In genomic region chr3:5358911-5359310, GRCh38 we compare ENCODE assay signal across 8 cellular contexts.
"Had no signal": no experiment of that assay in that cellular context is flagged by ENCODE, and none has a peak within 500 bp of the region (broad histone marks: within the 10 kb centered on the region; RNA-seq: fewer than 3 reads in every experiment).

No MANE protein-coding gene starts in this region.

- ATAC-seq: GM12878 had no signal

- DNase-seq: GDM1, GF-D8 had no signal

- FAIRE-seq: G401.6, GM12878, GM12891, GM12892, GM18507, GM19239 had no signal

- H3K4me3 ChIP-seq: GM12878 had no signal
